16 cellular contexts compared by ENCODE assay signal in genomic region chrX:49993661-49994060, GRCh38.
DNase-seq lines count a peak whose midpoint lies in the region; ATAC-seq and TF ChIP-seq lines count a peak whose summit lies in the region.
"Had no signal": no experiment of that assay in that cellular context is flagged by ENCODE, and none has a peak within 500 bp of the region (broad histone marks: within the 10 kb centered on the region; RNA-seq: fewer than 3 reads in every experiment).

No MANE protein-coding gene starts in this region.

- H3K4me3 Mint-ChIP-seq in activated naive CD8-positive, alpha-beta T cell = no peak overlapping the region
- H3K4me3 Mint-ChIP-seq in activated naive CD8-positive, alpha-beta T cell treated with anti-CD3 and anti-CD28 coated beads, Interleukin-2, amount 50 U/mL, for 24 hours = no peak overlapping the region
- H3K4me3 Mint-ChIP-seq in brain = peak overlapping the region in 2 of 5 experiments; percentile 3 to 5
- no peak overlapping the region for H3K4me3 Mint-ChIP-seq in CD4-positive, alpha-beta T cell
- H3K4me3 Mint-ChIP-seq: CD14-positive monocyte; CD8-positive, alpha-beta memory T cell; HFFc6 had no signal

- peak overlapping the region; percentile 2 for H3K27ac Mint-ChIP-seq in activated naive CD8-positive, alpha-beta T cell
- no peak overlapping the region for H3K27ac Mint-ChIP-seq in activated naive CD8-positive, alpha-beta T cell treated with anti-CD3 and anti-CD28 coated beads, Interleukin-2, amount 50 U/mL, for 24 hours
- peak overlapping the region in 4 of 5 experiments; percentile 7 to 52 (median 36) for H3K27ac Mint-ChIP-seq in brain
- no peak overlapping the region for H3K27ac Mint-ChIP-seq in CD4-positive, alpha-beta T cell
- H3K27ac Mint-ChIP-seq: CD14-positive monocyte, HFFc6 had no signal

- H3K36me3 Mint-ChIP-seq in activated naive CD8-positive, alpha-beta T cell = no peaks in the 10 kb centered on the region
- H3K36me3 Mint-ChIP-seq in activated naive CD8-positive, alpha-beta T cell treated with anti-CD3 and anti-CD28 coated beads, Interleukin-2, amount 50 U/mL, for 24 hours (ENCODE audit: low read depth) = no peaks in the 10 kb centered on the region
- peaks cover 14% of the 10 kb centered on the region for H3K36me3 Mint-ChIP-seq in brain
- H3K36me3 Mint-ChIP-seq in CD4-positive, alpha-beta T cell (ENCODE audit: low read depth) = no peaks in the 10 kb centered on the region
- H3K36me3 Mint-ChIP-seq: CD8-positive, alpha-beta memory T cell had no signal

- H3K27ac ChIP-seq in CD4-positive, alpha-beta T cell (ENCODE audit: low read depth, low read length) = no peak overlapping the region
- H3K27ac ChIP-seq: 22Rv1, HL-60 had no signal

- H3K9me3 Mint-ChIP-seq in activated naive CD8-positive, alpha-beta T cell (ENCODE audit: low read depth) = no peaks in the 10 kb centered on the region
- H3K9me3 Mint-ChIP-seq in activated naive CD8-positive, alpha-beta T cell treated with anti-CD3 and anti-CD28 coated beads, Interleukin-2, amount 50 U/mL, for 24 hours = no peaks in the 10 kb centered on the region
- H3K9me3 Mint-ChIP-seq in brain = peaks cover 0 to 2% (median 0%) of the 10 kb centered on the region in 5 experiments
- no peaks in the 10 kb centered on the region for H3K9me3 Mint-ChIP-seq in CD4-positive, alpha-beta T cell
- H3K9me3 Mint-ChIP-seq: CD8-positive, alpha-beta memory T cell; HFFc6 had no signal

- H3K9me3 ChIP-seq in CD4-positive, alpha-beta T cell (ENCODE audit: control insufficient read depth, low read length) = no peaks in the 10 kb centered on the region
- H3K9me3 ChIP-seq: HAP-1 had no signal

- no peak for ATAC-seq in activated naive CD8-positive, alpha-beta T cell treated with anti-CD3 and anti-CD28 coated beads, Interleukin-2, amount 50 U/mL, for 24 hours
- no peak for ATAC-seq in CD4-positive, alpha-beta T cell (ENCODE audit: poor library complexity)
- ATAC-seq in HG02798 (IDR thresholded peaks at IDR 0.05; ENCODE audit: poor library complexity, unreplicated experiment) = no peak

- DNase-seq in activated naive CD8-positive, alpha-beta T cell treated with anti-CD3 and anti-CD28 coated beads, Interleukin-2, amount 50 U/mL, for 24 hours = no peak
- DNase-seq in myocyte (ENCODE audit: low read depth) = peak; percentile 51
- no peak for DNase-seq in CD4-positive, alpha-beta T cell
- DNase-seq in HuH-7.5 (ENCODE audit: low spot score) = no peak
- DNase-seq in cerebellum (ENCODE audit: low spot score) = no peak
- DNase-seq: CD8-positive, alpha-beta memory T cell; DMS53; GF-D8; HFFc6 had no signal

- TF ChIP-seq CTCF in brain (conservative IDR thresholded peaks at IDR 0.05) = no peak
- TF ChIP-seq CTCF in CD4-positive, alpha-beta T cell (IDR thresholded peaks at IDR 0.05) = no peak

- H3K4me1 Mint-ChIP-seq in activated naive CD8-positive, alpha-beta T cell (ENCODE audit: low read depth) = no peaks in the 10 kb centered on the region
- peaks cover 3% of the 10 kb centered on the region for H3K4me1 Mint-ChIP-seq in activated naive CD8-positive, alpha-beta T cell treated with anti-CD3 and anti-CD28 coated beads, Interleukin-2, amount 50 U/mL, for 24 hours
- peaks cover 56% of the 10 kb centered on the region for H3K4me1 Mint-ChIP-seq in brain
- H3K4me1 Mint-ChIP-seq in CD4-positive, alpha-beta T cell (ENCODE audit: low read depth) = no peaks in the 10 kb centered on the region
- H3K4me1 Mint-ChIP-seq: CD8-positive, alpha-beta memory T cell had no signal

- CTCF ChIA-PET in CD4-positive, alpha-beta T cell (lab: Charles Lee) = no interaction called here

- intact Hi-C loops in CD4-positive, alpha-beta T cell (cut with DNase I, micrococcal nuclease) = no loop called here

- no peaks in the 10 kb centered on the region for H3K27me3 Mint-ChIP-seq in activated naive CD8-positive, alpha-beta T cell
- no peaks in the 10 kb centered on the region for H3K27me3 Mint-ChIP-seq in activated naive CD8-positive, alpha-beta T cell treated with anti-CD3 and anti-CD28 coated beads, Interleukin-2, amount 50 U/mL, for 24 hours
- no peaks in the 10 kb centered on the region for H3K27me3 Mint-ChIP-seq in brain
- no peaks in the 10 kb centered on the region for H3K27me3 Mint-ChIP-seq in CD4-positive, alpha-beta T cell

- no peaks in the 10 kb centered on the region for H3K27me3 ChIP-seq in CD4-positive, alpha-beta T cell (ENCODE audit: control insufficient read depth, insufficient read depth, low read length)

- POLR2A ChIA-PET in CD4-positive, alpha-beta T cell (lab: Charles Lee) = no interaction called here

Comparison
In these comparisons a context has a peak if more than half of its experiments do, and no peak if none do; other contexts are left out.
1. H3K27ac Mint-ChIP-seq: peak in activated naive CD8-positive, alpha-beta T cell (single experiment) and brain (4 of 5); none in activated naive CD8-positive, alpha-beta T cell treated with anti-CD3 and anti-CD28 coated beads, Interleukin-2, amount 50 U/mL, for 24 hours (single experiment) and CD4-positive, alpha-beta T cell (single experiment).